Comparison of ENCODE assay signal across 1 cellular context in genomic region chr16:68237243-68238028, GRCh38.
A peak's percentile ranks its signal among the peaks of the same experiment; 100 is the strongest.
TF ChIP-seq lines count a peak whose summit lies in the region.

No MANE protein-coding gene starts in this region.

TF ChIP-seq in HepG2, 621 proteins besides CTCF, POLR2A, EP300 and RAD21 (continued from another document and continues in another):
- TF ChIP-seq POLR2AphosphoS5 (IDR thresholded peaks at IDR 0.05; ENCODE audit: low read depth, low read length): peak; percentile 96
- no peak; the same call in 1 of the 2 replicates for TF ChIP-seq ZNF317 (CRISPR knock-in tag; IDR thresholded peaks at IDR 0.05)
- no peak for TF ChIP-seq ZNF18 (CRISPR knock-in tag; IDR thresholded peaks at IDR 0.05; ENCODE audit: insufficient replicate concordance)
- no peak for TF ChIP-seq ZNF234 (CRISPR knock-in tag; conservative IDR thresholded peaks at IDR 0.05)
- TF ChIP-seq NFE2L1 (CRISPR knock-in tag; IDR thresholded peaks at IDR 0.05; ENCODE audit: borderline replicate concordance): no peak
- no peak for TF ChIP-seq MLXIP (CRISPR knock-in tag; IDR thresholded peaks at IDR 0.05; ENCODE audit: borderline replicate concordance)
- no peak for TF ChIP-seq ZNF318 (CRISPR knock-in tag; IDR thresholded peaks at IDR 0.05)
- TF ChIP-seq ZNF749 (CRISPR knock-in tag; IDR thresholded peaks at IDR 0.05; ENCODE audit: borderline replicate concordance): peak; percentile 23; the same call in 1 of the 2 replicates
- peak; percentile 9 for TF ChIP-seq ZFP36L2 (CRISPR knock-in tag; IDR thresholded peaks at IDR 0.05)
- no peak for TF ChIP-seq SRSF9 (IDR thresholded peaks at IDR 0.05; ENCODE audit: borderline replicate concordance, insufficient read depth, low read depth, low read length, poor library complexity, severe bottlenecking)
- no peak for TF ChIP-seq HOXA7 (CRISPR knock-in tag; IDR thresholded peaks at IDR 0.05)
- no peak for TF ChIP-seq ZNF513 (CRISPR knock-in tag; conservative IDR thresholded peaks at IDR 0.05)
- no peak for TF ChIP-seq ZNF678 (CRISPR knock-in tag; IDR thresholded peaks at IDR 0.05)
- no peak for TF ChIP-seq GLMP (CRISPR knock-in tag; IDR thresholded peaks at IDR 0.05; ENCODE audit: borderline replicate concordance)
- no peak for TF ChIP-seq HCFC1 (IDR thresholded peaks at IDR 0.05; ENCODE audit: low read depth, low read length)
- TF ChIP-seq YEATS2 (CRISPR knock-in tag; IDR thresholded peaks at IDR 0.05; ENCODE audit: borderline replicate concordance): peak; percentile 76; the same call in 1 of the 2 replicates
- peak; percentile 95 for TF ChIP-seq HDAC1 (CRISPR knock-in tag; IDR thresholded peaks at IDR 0.05)
- TF ChIP-seq SMAD3 (CRISPR knock-in tag; IDR thresholded peaks at IDR 0.05): peak; percentile 55; the same call in 1 of the 2 replicates
- no peak for TF ChIP-seq ZBTB7A (CRISPR knock-in tag; IDR thresholded peaks at IDR 0.05)
- peak; percentile 61 for TF ChIP-seq FOXA1 (IDR thresholded peaks at IDR 0.05)
- peak; percentile 97 for TF ChIP-seq FOXA1 (CRISPR knock-in tag; IDR thresholded peaks at IDR 0.05)
- TF ChIP-seq SIN3A (IDR thresholded peaks at IDR 0.05; ENCODE audit: borderline replicate concordance, low read depth, low read length): peak; percentile 90; the same call in 1 of the 2 replicates
- peak; percentile 82 for TF ChIP-seq ZBTB39 (CRISPR knock-in tag; IDR thresholded peaks at IDR 0.05)
- no peak for TF ChIP-seq HNRNPUL1 (IDR thresholded peaks at IDR 0.05; ENCODE audit: low read depth, low read length)
- TF ChIP-seq TAF1 (CRISPR knock-in tag; IDR thresholded peaks at IDR 0.05): peak; percentile 80; the same call in 1 of the 2 replicates
- TF ChIP-seq ZNF614 (CRISPR knock-in tag; IDR thresholded peaks at IDR 0.05; ENCODE audit: borderline replicate concordance): peak; percentile 60; the same call in 1 of the 2 replicates
- peak; percentile 62 for TF ChIP-seq FOXK1 (CRISPR knock-in tag; IDR thresholded peaks at IDR 0.05; ENCODE audit: borderline replicate concordance, low read depth)
- no peak for TF ChIP-seq ZNF468 (CRISPR knock-in tag; IDR thresholded peaks at IDR 0.05)
- no peak; a peak in 2 of 4 replicates for TF ChIP-seq HMGXB4 (CRISPR knock-in tag; IDR thresholded peaks at IDR 0.05; ENCODE audit: borderline replicate concordance in 1 of 2, low read depth in 1 of 2)
- TF ChIP-seq LBX2 (CRISPR knock-in tag; IDR thresholded peaks at IDR 0.05; ENCODE audit: borderline replicate concordance): no peak; the same call in 1 of the 2 replicates
- TF ChIP-seq LCORL (IDR thresholded peaks at IDR 0.05): no peak
- peak; percentile 97 for TF ChIP-seq LCORL (CRISPR knock-in tag; IDR thresholded peaks at IDR 0.05)
- no peak for TF ChIP-seq ZNF841 (CRISPR knock-in tag; IDR thresholded peaks at IDR 0.05; ENCODE audit: borderline replicate concordance)
- TF ChIP-seq ZNF124 (CRISPR knock-in tag; IDR thresholded peaks at IDR 0.05): no peak; the same call in 1 of the 2 replicates
- no peak for TF ChIP-seq CENPBD1 (CRISPR knock-in tag; IDR thresholded peaks at IDR 0.05; ENCODE audit: borderline replicate concordance, low read depth)
- peak; percentile 38; the same call in 1 of the 2 replicates for TF ChIP-seq E2F1 (CRISPR knock-in tag; IDR thresholded peaks at IDR 0.05)
- peak; percentile 63; the same call in 1 of the 2 replicates for TF ChIP-seq ZNF713 (CRISPR knock-in tag; IDR thresholded peaks at IDR 0.05)
- TF ChIP-seq HOXA5 (CRISPR knock-in tag; IDR thresholded peaks at IDR 0.05): peak; percentile 63; the same call in 1 of the 2 replicates
